Comparison of ENCODE assay signal across 17 cellular contexts in the genomic region with DNA sequence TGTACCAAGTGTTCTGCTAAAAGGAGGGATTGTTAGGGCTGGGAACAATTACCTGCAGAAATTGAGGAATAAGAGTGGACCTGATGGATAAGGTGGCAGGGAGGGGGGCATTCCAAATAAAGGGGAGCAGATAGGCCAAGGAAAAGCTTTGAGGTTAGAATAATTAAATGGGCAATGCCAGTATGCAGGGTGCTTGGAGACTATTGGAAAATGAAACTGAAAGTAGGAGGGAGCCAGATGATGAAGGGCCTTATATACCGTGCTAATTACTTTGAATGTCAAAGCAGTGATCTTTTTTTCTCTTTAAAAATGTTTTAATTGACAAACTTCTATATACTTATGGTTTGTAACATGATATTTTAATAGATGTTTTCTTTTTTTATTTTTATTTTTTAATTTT. TPM values are rescaled to one million over a fixed set of nuclear protein-coding genes. Genes with fewer than 3 reads are reported as not detected.
DNase-seq lines count a peak whose midpoint lies in the region; ATAC-seq and TF ChIP-seq lines count a peak whose summit lies in the region.
"Had no signal": no experiment of that assay in that cellular context is flagged by ENCODE, and none has a peak within 500 bp of the region (broad histone marks: within the 10 kb centered on the region; RNA-seq: fewer than 3 reads in every experiment).

No MANE protein-coding gene starts in this region.

- H3K36me3 ChIP-seq in CD8-positive, alpha-beta T cell (ENCODE audit: insufficient read depth, low read length): no peaks in the 10 kb centered on the region
- H3K36me3 ChIP-seq in Loucy (ENCODE audit: insufficient read depth, low read length): no peaks in the 10 kb centered on the region
- no peaks in the 10 kb centered on the region for H3K36me3 ChIP-seq in naive thymus-derived CD4-positive, alpha-beta T cell (ENCODE audit: control insufficient read depth in 2 of 3, insufficient read depth in 3 of 3, low read length in 3 of 3)
- H3K36me3 ChIP-seq: ascending aorta, neural progenitor cell, spleen had no signal

- H3K27ac ChIP-seq in CD8-positive, alpha-beta T cell (ENCODE audit: low read depth, low read length): no peak overlapping the region
- no peak overlapping the region for H3K27ac ChIP-seq in naive thymus-derived CD4-positive, alpha-beta T cell (ENCODE audit: low read depth, low read length)
- H3K27ac ChIP-seq: ascending aorta, neural progenitor cell, psoas muscle, SK-N-MC, spleen had no signal

- CTCF ChIA-PET in CD8-positive, alpha-beta T cell (lab: Charles Lee): interaction anchor here (1.4 kb wide), 1 partner anchor 17 kb away, joined by 4 read pairs; no protein-coding TSS in a partner anchor
- CTCF ChIA-PET in naive thymus-derived CD4-positive, alpha-beta T cell (lab: Charles Lee): no interaction called here

- H3K9me3 ChIP-seq in CD8-positive, alpha-beta T cell (ENCODE audit: low read length): no peaks in the 10 kb centered on the region
- H3K9me3 ChIP-seq in Loucy (ENCODE audit: insufficient read depth, low read depth, low read length): no peaks in the 10 kb centered on the region
- no peaks in the 10 kb centered on the region for H3K9me3 ChIP-seq in naive thymus-derived CD4-positive, alpha-beta T cell (ENCODE audit: control insufficient read depth in 2 of 3, low read length in 3 of 3)
- H3K9me3 ChIP-seq: ascending aorta, psoas muscle, spleen had no signal

- intact Hi-C loops in CD8-positive, alpha-beta T cell (cut with DNase I, micrococcal nuclease): no loop called here
- intact Hi-C loops in naive thymus-derived CD4-positive, alpha-beta T cell (cut with micrococcal nuclease): no loop called here
- intact Hi-C loops in activated T-helper 1 cell treated with anti-CD3 and anti-CD28 coated beads, Interleukin-12 subunit alpha, Interleukin-12 subunit beta, Interleukin-2, Interleukin-4 antibody, amounts not matched to agents 30 ng/mL and 10 ng/mL and 1 ng/mL, durations not matched to agents 14 hours and 24 hours and 36 hours (cut with micrococcal nuclease): no loop called here

- DNase-seq in CD8-positive, alpha-beta T cell: no peak
- peak in 5 of 9 donors; percentile 2 to 25 (median 16) for DNase-seq in naive thymus-derived CD4-positive, alpha-beta T cell
- DNase-seq in NCI-H1930 (lab: John Stamatoyannopoulos, UW) (no peak), UCSD-AML1 (lab: John Stamatoyannopoulos, UW; ENCODE audit: unreplicated experiment) (no peak)
- no peak for DNase-seq in activated T-helper 1 cell treated with anti-CD3 and anti-CD28 coated beads, Interleukin-12 subunit alpha, Interleukin-12 subunit beta, Interleukin-2, Interleukin-4 antibody, amounts not matched to agents 30 ng/mL and 10 ng/mL and 1 ng/mL, durations not matched to agents 14 hours and 24 hours and 36 hours (ENCODE audit: low spot score)
- DNase-seq: activated effector memory CD4-positive, alpha-beta T cell treated with anti-CD3 and anti-CD28 coated beads, Interleukin-2, amount 50 U/mL, for 16 hours; foreskin fibroblast; hypothalamus; kidney glomerular epithelial cell; NCI-H1436; psoas muscle; spleen had no signal

- peak overlapping the region; percentile 73 for H3K4me3 Mint-ChIP-seq in CD8-positive, alpha-beta T cell
- H3K4me3 Mint-ChIP-seq in activated T-helper 17 cell treated with anti-CD3 and anti-CD28 coated beads, Interleukin-2, amount 50 U/mL, for 72 hours: peak overlapping the region; percentile 67
- H3K4me3 Mint-ChIP-seq in naive thymus-derived CD4-positive, alpha-beta T cell: peak overlapping the region; percentile 48 to 90 (median 77)
- H3K4me3 Mint-ChIP-seq in activated T-helper 1 cell treated with anti-CD3 and anti-CD28 coated beads, Interleukin-12 subunit alpha, Interleukin-12 subunit beta, Interleukin-2, Interleukin-4 antibody, amounts not matched to agents 30 ng/mL and 10 ng/mL and 1 ng/mL, durations not matched to agents 14 hours and 24 hours and 36 hours: no peak overlapping the region
- H3K4me3 Mint-ChIP-seq: neural progenitor cell had no signal

- H3K4me1 Mint-ChIP-seq in CD8-positive, alpha-beta T cell (ENCODE audit: low read depth): peaks cover 9% of the 10 kb centered on the region
- no peaks in the 10 kb centered on the region for H3K4me1 Mint-ChIP-seq in activated T-helper 17 cell treated with anti-CD3 and anti-CD28 coated beads, Interleukin-2, amount 50 U/mL, for 72 hours
- peaks cover 6 to 14% (median 11%) of the 10 kb centered on the region in 7 donors for H3K4me1 Mint-ChIP-seq in naive thymus-derived CD4-positive, alpha-beta T cell
- peaks cover 12% of the 10 kb centered on the region for H3K4me1 Mint-ChIP-seq in activated T-helper 1 cell treated with anti-CD3 and anti-CD28 coated beads, Interleukin-12 subunit alpha, Interleukin-12 subunit beta, Interleukin-2, Interleukin-4 antibody, amounts not matched to agents 30 ng/mL and 10 ng/mL and 1 ng/mL, durations not matched to agents 14 hours and 24 hours and 36 hours (ENCODE audit: low read depth)
- H3K4me1 Mint-ChIP-seq: neural progenitor cell had no signal

- H3K9me2 ChIP-seq in Loucy (replicated peaks; ENCODE audit: low read depth, low read length): no peaks in the 10 kb centered on the region

- H3K79me2 ChIP-seq in Loucy (ENCODE audit: insufficient read depth, low read length): no peaks in the 10 kb centered on the region

- H3K9me3 Mint-ChIP-seq in CD8-positive, alpha-beta T cell: no peaks in the 10 kb centered on the region
- H3K9me3 Mint-ChIP-seq in activated T-helper 17 cell treated with anti-CD3 and anti-CD28 coated beads, Interleukin-2, amount 50 U/mL, for 72 hours: no peaks in the 10 kb centered on the region
- H3K9me3 Mint-ChIP-seq in naive thymus-derived CD4-positive, alpha-beta T cell: peaks cover 0 to 3% (median 0%) of the 10 kb centered on the region in 11 donors
- H3K9me3 Mint-ChIP-seq in activated T-helper 1 cell treated with anti-CD3 and anti-CD28 coated beads, Interleukin-12 subunit alpha, Interleukin-12 subunit beta, Interleukin-2, Interleukin-4 antibody, amounts not matched to agents 30 ng/mL and 10 ng/mL and 1 ng/mL, durations not matched to agents 14 hours and 24 hours and 36 hours: peaks cover 8% of the 10 kb centered on the region

- no peak overlapping the region for H3K9ac ChIP-seq in Loucy (ENCODE audit: low read depth, low read length, poor library complexity, severe bottlenecking)
- H3K9ac ChIP-seq: neural progenitor cell had no signal

- H3K27me3 ChIP-seq in CD8-positive, alpha-beta T cell (ENCODE audit: insufficient read depth, low read length): no peaks in the 10 kb centered on the region
- H3K27me3 ChIP-seq in Loucy (ENCODE audit: insufficient read depth, low read length, poor library complexity, severe bottlenecking): no peaks in the 10 kb centered on the region
- H3K27me3 ChIP-seq in naive thymus-derived CD4-positive, alpha-beta T cell (ENCODE audit: control insufficient read depth in 2 of 2, insufficient read depth in 2 of 2, low read length in 2 of 2): no peaks in the 10 kb centered on the region
- H3K27me3 ChIP-seq: ascending aorta, neural progenitor cell, spleen had no signal

- H3F3A ChIP-seq in Loucy (ENCODE audit: low read depth): no peaks in the 10 kb centered on the region

- peak; percentile 62 for ATAC-seq in CD8-positive, alpha-beta T cell
- ATAC-seq in activated T-helper 17 cell treated with anti-CD3 and anti-CD28 coated beads, Interleukin-2, amount 50 U/mL, for 72 hours (replicated peaks): peak; percentile 54
- peak; percentile 54 for ATAC-seq in naive thymus-derived CD4-positive, alpha-beta T cell
- ATAC-seq: psoas muscle had no signal

- no peaks in the 10 kb centered on the region for H3K36me3 Mint-ChIP-seq in CD8-positive, alpha-beta T cell
- H3K36me3 Mint-ChIP-seq in activated T-helper 17 cell treated with anti-CD3 and anti-CD28 coated beads, Interleukin-2, amount 50 U/mL, for 72 hours (ENCODE audit: low read depth): no peaks in the 10 kb centered on the region
- H3K36me3 Mint-ChIP-seq in naive thymus-derived CD4-positive, alpha-beta T cell: peaks cover 0 to 5% (median 0%) of the 10 kb centered on the region in 5 donors
- no peaks in the 10 kb centered on the region for H3K36me3 Mint-ChIP-seq in activated T-helper 1 cell treated with anti-CD3 and anti-CD28 coated beads, Interleukin-12 subunit alpha, Interleukin-12 subunit beta, Interleukin-2, Interleukin-4 antibody, amounts not matched to agents 30 ng/mL and 10 ng/mL and 1 ng/mL, durations not matched to agents 14 hours and 24 hours and 36 hours (ENCODE audit: low read depth)
- H3K36me3 Mint-ChIP-seq: neural progenitor cell had no signal

- peak overlapping the region; percentile 68 for H3K4me2 ChIP-seq in Loucy (ENCODE audit: low read depth, low read length, poor library complexity, severe bottlenecking)
- H3K4me2 ChIP-seq: neural progenitor cell had no signal

- peak overlapping the region; percentile 56 for H3K4me3 ChIP-seq in CD8-positive, alpha-beta T cell (ENCODE audit: low read depth, low read length)
- peak overlapping the region; percentile 65 for H3K4me3 ChIP-seq in Loucy (ENCODE audit: low read length, poor library complexity, severe bottlenecking)
- H3K4me3 ChIP-seq in naive thymus-derived CD4-positive, alpha-beta T cell (ENCODE audit: low read length): peak overlapping the region; percentile 49
- H3K4me3 ChIP-seq: ascending aorta, neural progenitor cell, psoas muscle, SK-N-MC had no signal

- POLR2A ChIA-PET in CD8-positive, alpha-beta T cell (lab: Charles Lee): no interaction called here
- POLR2A ChIA-PET in naive thymus-derived CD4-positive, alpha-beta T cell (lab: Charles Lee): interaction anchor here (0.8 kb wide), 1 partner anchor 1082 kb away, joined by 3 read pairs; no protein-coding TSS in a partner anchor

- no peak overlapping the region for H3K27ac Mint-ChIP-seq in CD8-positive, alpha-beta T cell
- no peak overlapping the region for H3K27ac Mint-ChIP-seq in activated T-helper 17 cell treated with anti-CD3 and anti-CD28 coated beads, Interleukin-2, amount 50 U/mL, for 72 hours
- H3K27ac Mint-ChIP-seq in naive thymus-derived CD4-positive, alpha-beta T cell: peak overlapping the region in 8 of 9 donors; percentile 8 to 88 (median 41)
- no peak overlapping the region for H3K27ac Mint-ChIP-seq in activated T-helper 1 cell treated with anti-CD3 and anti-CD28 coated beads, Interleukin-12 subunit alpha, Interleukin-12 subunit beta, Interleukin-2, Interleukin-4 antibody, amounts not matched to agents 30 ng/mL and 10 ng/mL and 1 ng/mL, durations not matched to agents 14 hours and 24 hours and 36 hours
- H3K27ac Mint-ChIP-seq: neural progenitor cell had no signal

- H3K27me3 Mint-ChIP-seq in CD8-positive, alpha-beta T cell (ENCODE audit: low read depth): no peaks in the 10 kb centered on the region
- H3K27me3 Mint-ChIP-seq in activated T-helper 17 cell treated with anti-CD3 and anti-CD28 coated beads, Interleukin-2, amount 50 U/mL, for 72 hours: no peaks in the 10 kb centered on the region
- H3K27me3 Mint-ChIP-seq in naive thymus-derived CD4-positive, alpha-beta T cell: peaks cover 0 to 5% (median 0%) of the 10 kb centered on the region in 5 donors
- peaks cover 4% of the 10 kb centered on the region for H3K27me3 Mint-ChIP-seq in activated T-helper 1 cell treated with anti-CD3 and anti-CD28 coated beads, Interleukin-12 subunit alpha, Interleukin-12 subunit beta, Interleukin-2, Interleukin-4 antibody, amounts not matched to agents 30 ng/mL and 10 ng/mL and 1 ng/mL, durations not matched to agents 14 hours and 24 hours and 36 hours (ENCODE audit: insufficient read depth)

- no peak for TF ChIP-seq CTCF in CD8-positive, alpha-beta T cell (IDR thresholded peaks at IDR 0.05)
- TF ChIP-seq CTCF in Loucy (conservative IDR thresholded peaks at IDR 0.05; ENCODE audit: low read length): no peak

- H4K20me1 ChIP-seq in Loucy (ENCODE audit: insufficient read depth, low read length, poor library complexity, severe bottlenecking): no peaks in the 10 kb centered on the region

- peak overlapping the region; percentile 93 for H2AFZ ChIP-seq in Loucy (ENCODE audit: low read length)
- H2AFZ ChIP-seq: neural progenitor cell had no signal

- H3K4me1 ChIP-seq in CD8-positive, alpha-beta T cell (ENCODE audit: insufficient read depth, low read length): peaks cover 8% of the 10 kb centered on the region
- H3K4me1 ChIP-seq in Loucy (ENCODE audit: insufficient read depth, low read length, poor library complexity, severe bottlenecking): no peaks in the 10 kb centered on the region
- H3K4me1 ChIP-seq in naive thymus-derived CD4-positive, alpha-beta T cell (ENCODE audit: control insufficient read depth in 2 of 2, insufficient read depth in 2 of 2, low read length in 2 of 2): no peaks in the 10 kb centered on the region
- H3K4me1 ChIP-seq: ascending aorta, neural progenitor cell, psoas muscle, spleen had no signal

RNA-seq across cellular contexts. Expression of a gene that starts 42.9 kb away (rescaled TPM):
- 10 to 100 TPM; 74.1 to 84.7 TPM for total RNA-seq in CD8-positive, alpha-beta T cell
- total RNA-seq in activated T-helper 17 cell treated with anti-CD3 and anti-CD28 coated beads, Interleukin-2, amount 50 U/mL, for 72 hours: 100 to 1,000 TPM in 1 of 2 donors, 10 to 100 TPM in 1; 99.4 to 120 TPM
- total RNA-seq in naive thymus-derived CD4-positive, alpha-beta T cell: 10 to 100 TPM; 53.3 to 93.4 (median 66.6) TPM
- polyA plus RNA-seq in naive thymus-derived CD4-positive, alpha-beta T cell: 100 to 1,000 TPM; 141 to 157 TPM
- 127 and 129 TPM in 2 replicates for total RNA-seq in activated T-helper 1 cell treated with anti-CD3 and anti-CD28 coated beads, Interleukin-12 subunit alpha, Interleukin-12 subunit beta, Interleukin-2, Interleukin-4 antibody, amounts not matched to agents 30 ng/mL and 10 ng/mL and 1 ng/mL, durations not matched to agents 14 hours and 24 hours and 36 hours

Comparison
In these comparisons a context has a peak if more than half of its experiments do, and no peak if none do; other contexts are left out.
1. DNase-seq: peak in naive thymus-derived CD4-positive, alpha-beta T cell (5 of 9); none in CD8-positive, alpha-beta T cell (0 of 7), NCI-H1930 (0 of 2), activated T-helper 1 cell treated with anti-CD3 and anti-CD28 coated beads, Interleukin-12 subunit alpha, Interleukin-12 subunit beta, Interleukin-2, Interleukin-4 antibody, amounts not matched to agents 30 ng/mL and 10 ng/mL and 1 ng/mL, durations not matched to agents 14 hours and 24 hours and 36 hours (single experiment) and UCSD-AML1 (single experiment).
2. H3K27ac Mint-ChIP-seq: peak in naive thymus-derived CD4-positive, alpha-beta T cell (8 of 9); none in CD8-positive, alpha-beta T cell (single experiment), activated T-helper 17 cell treated with anti-CD3 and anti-CD28 coated beads, Interleukin-2, amount 50 U/mL, for 72 hours (single experiment) and activated T-helper 1 cell treated with anti-CD3 and anti-CD28 coated beads, Interleukin-12 subunit alpha, Interleukin-12 subunit beta, Interleukin-2, Interleukin-4 antibody, amounts not matched to agents 30 ng/mL and 10 ng/mL and 1 ng/mL, durations not matched to agents 14 hours and 24 hours and 36 hours (single experiment).
3. Peak in every context shown above with its lines, with median percentiles within 50 percentile points of each other: ATAC-seq and H3K4me3 ChIP-seq.